ENCODE assay signal across 20 cellular contexts in the genomic region with DNA sequence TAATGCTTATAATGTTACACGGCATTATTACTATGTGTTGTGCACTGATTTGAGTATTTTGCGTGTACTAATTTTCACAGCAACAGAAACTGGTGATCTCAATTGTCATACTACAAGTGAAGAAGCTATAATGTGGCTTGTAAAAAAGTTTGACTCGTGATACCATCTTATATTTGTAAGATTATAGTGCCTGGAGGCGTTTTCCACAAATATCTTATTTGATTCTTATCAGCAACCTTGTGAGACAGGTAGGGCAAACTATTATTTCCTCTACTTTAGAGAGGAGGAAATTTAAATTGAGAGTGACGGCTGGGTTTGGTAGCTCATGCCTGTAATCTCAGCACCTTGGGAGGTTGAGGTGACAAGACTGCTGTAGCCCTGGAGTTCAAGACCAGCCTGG. TPM values are rescaled to one million over a fixed set of nuclear protein-coding genes. Genes with fewer than 3 reads are reported as not detected.
DNase-seq lines count a peak whose midpoint lies in the region; ATAC-seq, FAIRE-seq and TF ChIP-seq lines count a peak whose summit lies in the region.
"Had no signal": no experiment of that assay in that cellular context is flagged by ENCODE, and none has a peak within 500 bp of the region (broad histone marks: within the 10 kb centered on the region; RNA-seq: fewer than 3 reads in every experiment).

No MANE protein-coding gene starts in this region.

- H3K4me2 ChIP-seq in endothelial cell of umbilical vein (ENCODE audit: insufficient read depth, low read length), result peak overlapping the region; percentile 36
- H3K4me2 ChIP-seq: KMS-11 had no signal

- no peak for TF ChIP-seq POLR2A in endothelial cell of umbilical vein (IDR thresholded peaks at IDR 0.05; ENCODE audit: low read depth, low read length)

- H3K9me1 ChIP-seq in endothelial cell of umbilical vein (replicated peaks; ENCODE audit: control insufficient read depth, extremely low read depth, insufficient read depth, low read length), result no peaks in the 10 kb centered on the region

- no peak for FAIRE-seq in endothelial cell of umbilical vein (lab: Jason Lieb, UNC)

- peaks cover 6% of the 10 kb centered on the region for H3K36me3 ChIP-seq in CD4-positive, CD25-positive, alpha-beta regulatory T cell (ENCODE audit: control insufficient read depth, insufficient read depth, low read length)
- peaks cover 0 to 5% of the 10 kb centered on the region in 2 experiments for H3K36me3 ChIP-seq in endothelial cell of umbilical vein (ENCODE audit: control insufficient read depth in 2 of 2, extremely low read depth in 1 of 2, insufficient read depth in 2 of 2, low read length in 2 of 2)
- H3K36me3 ChIP-seq in A673 (ENCODE audit: insufficient read depth, low read length, poor library complexity, severe bottlenecking), result no peaks in the 10 kb centered on the region

- POLR2A ChIA-PET in endothelial cell of umbilical vein (lab: Charles Lee) (no interaction called here), A673 (lab: Charles Lee; ENCODE audit: low non-redundant PET) (no interaction called here)

- dilution Hi-C loops in endothelial cell of umbilical vein (cut with MboI; ENCODE audit: extremely low pct_ligation_motif_present, low sequenced_read_pairs), result no loop called here

- H4K20me1 ChIP-seq in endothelial cell of umbilical vein (replicated peaks; ENCODE audit: control insufficient read depth, extremely low read depth, insufficient read depth, low read length), result no peaks in the 10 kb centered on the region

- no TSS peak for BruUV-seq in endothelial cell of umbilical vein (replicated peaks; lab: Mats Ljungman, UMichigan)
- BruUV-seq in A673 (replicated peaks; lab: Mats Ljungman, UMichigan), result no TSS peak

- H3K4me1 ChIP-seq in CD4-positive, CD25-positive, alpha-beta regulatory T cell (ENCODE audit: control insufficient read depth, insufficient read depth, low read length, poor library complexity, severe bottlenecking), result peaks cover 7% of the 10 kb centered on the region
- H3K4me1 ChIP-seq in endothelial cell of umbilical vein (ENCODE audit: control insufficient read depth, extremely low read depth, insufficient read depth, low read length) (peaks cover 26% of the 10 kb centered on the region), A673 (ENCODE audit: insufficient read depth, low read length, poor library complexity, severe bottlenecking) (no peaks in the 10 kb centered on the region)

- DNase-seq in CD4-positive, CD25-positive, alpha-beta regulatory T cell, result no peak
- DNase-seq in LNCaP clone FGC (ENCODE audit: low read depth) (peak; percentile 81), endothelial cell of umbilical vein (ENCODE audit: low read depth, low spot score) (no peak), A673 (ENCODE audit: low spot score) (no peak), left lobe of liver (ENCODE audit: low spot score) (no peak)
- DNase-seq: ACHN, DMS153, GF-D8, GOT3, NCI-H1417 treated with DMSO at 0.1 percent for 48 hours, NCI-H1930, NCI-H226, NCI-H524, NCI-H82, OCI-M1, SIG-M5 had no signal

- peak overlapping the region; percentile 79 for H3K27ac ChIP-seq in 22Rv1
- no peak overlapping the region for H3K27ac ChIP-seq in CD4-positive, CD25-positive, alpha-beta regulatory T cell (ENCODE audit: insufficient read depth, low read length, poor library complexity, severe bottlenecking)
- H3K27ac ChIP-seq in endothelial cell of umbilical vein (ENCODE audit: insufficient read depth, low read depth, low read length), result no peak overlapping the region
- no peak overlapping the region for H3K27ac ChIP-seq in A673 (ENCODE audit: low read depth, low read length, poor library complexity, severe bottlenecking)
- H3K27ac ChIP-seq: KMS-11, RWPE1 had no signal

- peak overlapping the region; percentile 7 to 58 (median 48) for H3K4me3 Mint-ChIP-seq in CD4-positive, CD25-positive, alpha-beta regulatory T cell

- H3K9me3 Mint-ChIP-seq in CD4-positive, CD25-positive, alpha-beta regulatory T cell, result peaks cover 0 to 1% (median 0%) of the 10 kb centered on the region in 7 donors

- no peak for ATAC-seq in CD4-positive, CD25-positive, alpha-beta regulatory T cell (ENCODE audit: low read depth in 2 of 2)
- ATAC-seq in left lobe of liver, result no peak
- ATAC-seq in HG03354 (IDR thresholded peaks at IDR 0.05; ENCODE audit: poor library complexity, severe bottlenecking, unreplicated experiment), result no peak

- no peaks in the 10 kb centered on the region for H3K27me3 ChIP-seq in CD4-positive, CD25-positive, alpha-beta regulatory T cell (ENCODE audit: control insufficient read depth, insufficient read depth, low read length)
- H3K27me3 ChIP-seq in endothelial cell of umbilical vein (ENCODE audit: control insufficient read depth in 2 of 2, insufficient read depth in 2 of 2, low read length in 2 of 2) (no peaks in the 10 kb centered on the region), A673 (replicated peaks; ENCODE audit: insufficient read depth, low read depth, low read length, poor library complexity) (no peaks in the 10 kb centered on the region)

- peaks cover 90% of the 10 kb centered on the region for H3K79me2 ChIP-seq in endothelial cell of umbilical vein (ENCODE audit: control insufficient read depth, insufficient read depth, low read length)

- intact Hi-C loops in endothelial cell of umbilical vein (cut with micrococcal nuclease), result no loop called here
- intact Hi-C loops in A673 (cut with micrococcal nuclease; ENCODE audit: unreplicated experiment), result no loop called here

- H2AFZ ChIP-seq in endothelial cell of umbilical vein (ENCODE audit: low read depth, low read length), result no peak overlapping the region

- H3K4me3 ChIP-seq in CD4-positive, CD25-positive, alpha-beta regulatory T cell (ENCODE audit: low read depth, low read length), result peak overlapping the region; percentile 43
- peak overlapping the region; percentile 14; the same call in 1 of the 2 replicates for H3K4me3 ChIP-seq in LNCaP clone FGC (ENCODE audit: low read depth, low read length)
- H3K4me3 ChIP-seq in endothelial cell of umbilical vein (replicated peaks in 1 of 3; ENCODE audit: insufficient read depth in 1 of 3, low read depth in 1 of 3, low read length in 3 of 3), result no peak overlapping the region
- no peak overlapping the region for H3K4me3 ChIP-seq in A673 (ENCODE audit: low read depth, low read length, poor library complexity, severe bottlenecking)

- H3K4me1 Mint-ChIP-seq in CD4-positive, CD25-positive, alpha-beta regulatory T cell, result peaks cover 9 to 46% (median 17%) of the 10 kb centered on the region in 4 donors

- H3K27ac Mint-ChIP-seq in CD4-positive, CD25-positive, alpha-beta regulatory T cell, result no peak overlapping the region

- H3K27me3 Mint-ChIP-seq in CD4-positive, CD25-positive, alpha-beta regulatory T cell, result no peaks in the 10 kb centered on the region

- H3K9me3 ChIP-seq in CD4-positive, CD25-positive, alpha-beta regulatory T cell (ENCODE audit: control insufficient read depth in 2 of 2, low read length in 2 of 2), result no peaks in the 10 kb centered on the region
- no peaks in the 10 kb centered on the region for H3K9me3 ChIP-seq in endothelial cell of umbilical vein (replicated peaks; ENCODE audit: control insufficient read depth, insufficient read depth, low read length)
- H3K9me3 ChIP-seq in A673 (ENCODE audit: low read depth, low read length, poor library complexity, severe bottlenecking), result no peaks in the 10 kb centered on the region

- TF ChIP-seq CTCF in 22Rv1 (IDR thresholded peaks at IDR 0.05) (no peak), LNCaP clone FGC (IDR thresholded peaks at IDR 0.05; ENCODE audit: control insufficient read depth, extremely low read depth, insufficient read depth) (no peak), endothelial cell of umbilical vein (IDR thresholded peaks at IDR 0.05; ENCODE audit: extremely low read depth in 1 of 2, insufficient read depth in 1 of 2, low read depth in 1 of 2, low read length in 2 of 2) (no peak), A673 (conservative IDR thresholded peaks at IDR 0.05; ENCODE audit: low read depth, low read length) (no peak)

- CTCF ChIA-PET in endothelial cell of umbilical vein (lab: Charles Lee) (interaction anchor here (2.7 kb wide), 1 partner anchor 70 kb away, joined by 7 read pairs; no protein-coding TSS in a partner anchor), A673 (lab: Charles Lee) (no interaction called here)

- H3K36me3 Mint-ChIP-seq in CD4-positive, CD25-positive, alpha-beta regulatory T cell, result peaks cover 3% of the 10 kb centered on the region

- no peak overlapping the region for H3K9ac ChIP-seq in endothelial cell of umbilical vein (replicated peaks; ENCODE audit: extremely low read depth, insufficient read depth, low read length)
- H3K9ac ChIP-seq: KMS-11 had no signal

TF ChIP-seq in endothelial cell of umbilical vein, 7 proteins besides CTCF, POLR2A, EP300 and RAD21 (continues in another document):
- TF ChIP-seq, protein P1, sequence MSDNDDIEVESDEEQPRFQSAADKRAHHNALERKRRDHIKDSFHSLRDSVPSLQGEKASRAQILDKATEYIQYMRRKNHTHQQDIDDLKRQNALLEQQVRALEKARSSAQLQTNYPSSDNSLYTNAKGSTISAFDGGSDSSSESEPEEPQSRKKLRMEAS (IDR thresholded peaks at IDR 0.05; ENCODE audit: insufficient read depth, insufficient read length), result no peak

RNA-seq across cellular contexts. Expression of a gene that starts 4.5 kb away (rescaled TPM):
- 39.4 TPM for total RNA-seq in CD4-positive, CD25-positive, alpha-beta regulatory T cell
- 10 to 100 TPM; 25.7 to 32.7 (median 29.1) TPM for polyA plus RNA-seq in CD4-positive, CD25-positive, alpha-beta regulatory T cell
- total RNA-seq in endothelial cell of umbilical vein (84.3 and 90.0 TPM in 2 replicates), A673 (2021) (41.8 and 44.7 TPM in 2 replicates), left lobe of liver (11.3 TPM)
- 22.2 and 22.9 TPM in 2 replicates for polyA plus RNA-seq in endothelial cell of umbilical vein
- polyA plus RNA-seq in endothelial cell of umbilical vein (2011; cell fraction: cytosol; rRNA removed), result 23.7 and 24.1 TPM in 2 replicates
- 80.6 and 91.4 TPM in 2 replicates for polyA plus RNA-seq in endothelial cell of umbilical vein (2011; cell fraction: nucleus; rRNA removed)
- 83.7 and 96.5 TPM in 2 replicates for polyA plus RNA-seq in endothelial cell of umbilical vein (2012)
- 103 and 111 TPM in 2 replicates for polyA minus RNA-seq in endothelial cell of umbilical vein
- polyA minus RNA-seq in endothelial cell of umbilical vein (2011; cell fraction: cytosol; rRNA and poly(A)+ RNA removed), result 20.5 TPM
- polyA minus RNA-seq in endothelial cell of umbilical vein (2011; cell fraction: nucleus; rRNA and poly(A)+ RNA removed), result 32.9 and 74.2 TPM in 2 replicates

RNA-seq across cellular contexts. Expression of a gene that starts 47.6 kb away (rescaled TPM):
- 18.1 TPM for total RNA-seq in CD4-positive, CD25-positive, alpha-beta regulatory T cell
- polyA plus RNA-seq in CD4-positive, CD25-positive, alpha-beta regulatory T cell, result 10 to 100 TPM; 57.5 to 93.6 (median 72.7) TPM
- 63.2 and 70.0 TPM in 2 replicates for total RNA-seq in endothelial cell of umbilical vein
- 26.0 and 36.1 TPM in 2 replicates for polyA plus RNA-seq in endothelial cell of umbilical vein
- polyA plus RNA-seq in endothelial cell of umbilical vein (2011; cell fraction: cytosol; rRNA removed), result 67.1 and 71.8 TPM in 2 replicates
- polyA plus RNA-seq in endothelial cell of umbilical vein (2011; cell fraction: nucleus; rRNA removed), result 30.4 and 34.6 TPM in 2 replicates
- 85.9 and 114 TPM in 2 replicates for polyA plus RNA-seq in endothelial cell of umbilical vein (2012)
- 10.9 and 12.1 TPM in 2 replicates for polyA minus RNA-seq in endothelial cell of umbilical vein
- 24.0 TPM for polyA minus RNA-seq in endothelial cell of umbilical vein (2011; cell fraction: cytosol; rRNA and poly(A)+ RNA removed)
- polyA minus RNA-seq in endothelial cell of umbilical vein (2011; cell fraction: nucleus; rRNA and poly(A)+ RNA removed), result 10.8 and 17.7 TPM in 2 replicates
- 54.6 and 62.3 TPM in 2 replicates for total RNA-seq in A673 (2021)
- total RNA-seq in left lobe of liver, result 18.0 TPM

Comparison
In these comparisons a context has a peak if more than half of its experiments do, and no peak if none do; other contexts are left out.
1. H3K4me3 ChIP-seq: peak in CD4-positive, CD25-positive, alpha-beta regulatory T cell (single experiment) and LNCaP clone FGC (single experiment); none in endothelial cell of umbilical vein (0 of 3) and A673 (single experiment).